ENCODE assay signal across 27 cellular contexts in genomic region chr4:54764501-54764900, GRCh38.
"Had no signal": no experiment of that assay in that cellular context is flagged by ENCODE, and none has a peak within 500 bp of the region (broad histone marks: within the 10 kb centered on the region; RNA-seq: fewer than 3 reads in every experiment).

No MANE protein-coding gene starts in this region.

- H3K36me3 Mint-ChIP-seq: activated naive CD8-positive, alpha-beta T cell treated with anti-CD3 and anti-CD28 coated beads for 36 hours; stimulated activated effector memory CD8-positive, alpha-beta T cell treated with anti-CD3 and anti-CD28 coated beads, Interleukin-12 subunit alpha, Interleukin-12 subunit beta, amount 100 ng/mL, for 72 hours; type B pancreatic cell had no signal

- H3K27ac ChIP-seq: adrenal gland, body of pancreas, coronary artery, dorsolateral prefrontal cortex, pancreas, prostate gland, uterus had no signal

- H3K4me3 ChIP-seq: adrenal gland, body of pancreas, coronary artery, dorsolateral prefrontal cortex, pancreas, prostate gland, uterus had no signal

- H3K4me3 Mint-ChIP-seq: activated CD4-positive, alpha-beta T cell treated with anti-CD3 and anti-CD28 coated beads for 36 hours; activated naive CD4-positive, alpha-beta T cell treated with anti-CD3 and anti-CD28 coated beads for 36 hours; activated naive CD8-positive, alpha-beta T cell treated with anti-CD3 and anti-CD28 coated beads for 36 hours; stimulated activated effector memory CD8-positive, alpha-beta T cell treated with anti-CD3 and anti-CD28 coated beads, Interleukin-12 subunit alpha, Interleukin-12 subunit beta, amount 100 ng/mL, for 72 hours; stimulated activated naive CD8-positive, alpha-beta T cell treated with anti-CD3 and anti-CD28 coated beads, Interleukin-15, Interleukin-2, amounts not matched to agents 100 ng/mL and 50 ng/mL, for 24 hours; T-helper 2 cell treated with Interferon-gamma antibody and Interleukin-4, amounts not matched to agents 5 μg/mL and 100 μg/mL, for 36 hours; type B pancreatic cell had no signal

- H3K4me1 ChIP-seq: adrenal gland, body of pancreas, pancreas, prostate gland, uterus had no signal

- DNase-seq: activated CD4-positive, alpha-beta T cell treated with anti-CD3 and anti-CD28 coated beads for 36 hours; activated CD4-positive, CD25-positive, alpha-beta regulatory T cell; activated effector memory CD4-positive, alpha-beta T cell treated with Interleukin-2 at 50 U/mL for 16 hours; activated naive CD4-positive, alpha-beta T cell treated with anti-CD3 and anti-CD28 coated beads for 36 hours; activated naive CD8-positive, alpha-beta T cell treated with anti-CD3 and anti-CD28 coated beads for 36 hours; adrenal gland; aorta; body of pancreas; cerebellar nuclear complex; dorsolateral prefrontal cortex; effector memory CD4-positive, alpha-beta T cell; islet precursor cell; left ventricle myocardium superior; naive B cell; nucleus accumbens; pancreas; retina; small intestine; stimulated activated CD4-positive, alpha-beta T cell treated with anti-CD3 and anti-CD28 coated beads, Interleukin-4, amount 100 ng/mL, for 24 hours; uterus had no signal

- H3K4me1 Mint-ChIP-seq: activated CD4-positive, alpha-beta T cell treated with anti-CD3 and anti-CD28 coated beads for 36 hours; activated naive CD8-positive, alpha-beta T cell treated with anti-CD3 and anti-CD28 coated beads for 36 hours had no signal

- H3K9me3 ChIP-seq: pancreas, prostate gland, uterus had no signal

- ATAC-seq: activated CD4-positive, alpha-beta T cell treated with anti-CD3 and anti-CD28 coated beads for 36 hours; body of pancreas; left ventricle myocardium superior; pancreas; sciatic nerve; stimulated activated effector memory CD8-positive, alpha-beta T cell treated with anti-CD3 and anti-CD28 coated beads, Interleukin-12 subunit alpha, Interleukin-12 subunit beta, amount 100 ng/mL, for 72 hours had no signal

- H3K27me3 ChIP-seq: adrenal gland, body of pancreas, dorsolateral prefrontal cortex, pancreas, uterus had no signal

- H3K36me3 ChIP-seq: adrenal gland, pancreas, prostate gland, uterus had no signal

- H3K27me3 Mint-ChIP-seq: activated CD4-positive, alpha-beta T cell treated with anti-CD3 and anti-CD28 coated beads for 36 hours; naive B cell; stimulated activated naive CD8-positive, alpha-beta T cell treated with anti-CD3 and anti-CD28 coated beads, Interleukin-15, Interleukin-2, amounts not matched to agents 100 ng/mL and 50 ng/mL, for 24 hours; type B pancreatic cell had no signal

- H3K27ac Mint-ChIP-seq: activated CD4-positive, alpha-beta T cell treated with anti-CD3 and anti-CD28 coated beads for 36 hours; activated naive CD4-positive, alpha-beta T cell treated with anti-CD3 and anti-CD28 coated beads for 36 hours; activated naive CD8-positive, alpha-beta T cell treated with anti-CD3 and anti-CD28 coated beads for 36 hours; naive B cell; stimulated activated effector memory CD8-positive, alpha-beta T cell treated with anti-CD3 and anti-CD28 coated beads, Interleukin-12 subunit alpha, Interleukin-12 subunit beta, amount 100 ng/mL, for 72 hours; stimulated activated naive CD8-positive, alpha-beta T cell treated with anti-CD3 and anti-CD28 coated beads, Interleukin-15, Interleukin-2, amounts not matched to agents 100 ng/mL and 50 ng/mL, for 24 hours; T-helper 2 cell treated with Interferon-gamma antibody and Interleukin-4, amounts not matched to agents 5 μg/mL and 100 μg/mL, for 36 hours; type B pancreatic cell had no signal
